In the genomic region with DNA sequence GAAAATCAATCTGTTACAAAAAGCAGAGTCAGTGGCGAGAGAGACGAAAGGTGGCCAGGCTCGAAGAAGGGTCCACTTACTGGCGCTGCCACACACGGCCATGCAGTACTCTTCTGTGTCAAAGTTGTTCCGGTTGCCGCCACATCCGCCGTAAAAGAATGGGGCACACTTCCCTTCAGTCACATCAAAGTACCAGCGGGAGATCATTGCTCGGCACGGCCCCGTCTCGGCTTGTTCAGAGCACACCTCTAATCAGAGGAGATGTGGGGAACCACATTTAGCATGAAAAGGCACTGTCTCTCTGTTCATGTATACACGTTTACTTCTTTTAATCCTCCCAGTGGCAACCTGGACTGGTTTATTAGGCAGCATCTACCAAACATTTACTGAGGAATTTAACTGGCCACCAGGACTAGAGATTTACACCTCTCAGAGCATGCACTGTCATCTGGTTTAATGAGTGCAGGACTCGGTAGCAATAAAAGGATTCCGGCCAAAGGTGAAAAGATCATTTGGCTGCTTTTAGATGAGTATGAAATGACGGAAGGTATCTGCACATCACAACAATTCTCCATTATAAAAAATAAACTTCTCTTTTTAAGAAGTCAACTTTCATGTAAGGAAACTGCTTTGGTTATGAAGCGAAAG, we compare ENCODE assay signal across 12 cellular contexts.
DNase-seq lines count a peak whose midpoint lies in the region; ATAC-seq and TF ChIP-seq lines count a peak whose summit lies in the region.
"Had no signal": no experiment of that assay in that cellular context is flagged by ENCODE, and none has a peak within 500 bp of the region (broad histone marks: within the 10 kb centered on the region; RNA-seq: fewer than 3 reads in every experiment).

No MANE protein-coding gene starts in this region.

- peak; percentile 67 for ATAC-seq in mucosa of descending colon
- ATAC-seq in upper lobe of right lung, result peak; percentile 35
- ATAC-seq: A549 had no signal

- no peaks in the 10 kb centered on the region for H3K27me3 ChIP-seq in upper lobe of right lung
- H3K27me3 ChIP-seq in MM.1S (replicated peaks; ENCODE audit: insufficient read depth, low read length), result no peaks in the 10 kb centered on the region
- H3K27me3 ChIP-seq in SJCRH30, result no peaks in the 10 kb centered on the region
- H3K27me3 ChIP-seq: cardiac muscle cell had no signal

- no peak overlapping the region for H3K27ac ChIP-seq in upper lobe of right lung
- H3K27ac ChIP-seq in MM.1S (ENCODE audit: low read length), result no peak overlapping the region
- H3K27ac ChIP-seq in SJCRH30, result no peak overlapping the region
- H3K27ac ChIP-seq: A549, cardiac muscle cell, thoracic aorta, VCaP had no signal

- no peak overlapping the region for H3K4me3 Mint-ChIP-seq in activated naive CD4-positive, alpha-beta T cell treated with anti-CD3 and anti-CD28 coated beads, Interleukin-2, amount 10 ng/mL, durations not matched to agents 7 days and 5 days

- no peaks in the 10 kb centered on the region for H3F3A ChIP-seq in MM.1S (ENCODE audit: insufficient read depth, low read length)

- peak; percentile 26 for DNase-seq in activated gamma-delta T cell treated with Interleukin-2 at 50 U/mL for 16 hours
- no peak for DNase-seq in activated gamma-delta T cell (lab: John Stamatoyannopoulos, UW)
- DNase-seq in activated naive CD4-positive, alpha-beta T cell treated with anti-CD3 and anti-CD28 coated beads, Interleukin-2, amount 10 ng/mL, durations not matched to agents 7 days and 5 days, result peak; percentile 58
- peak; percentile 54 to 72 (median 65) for DNase-seq in mucosa of descending colon
- no peak for DNase-seq in upper lobe of right lung
- no peak for DNase-seq in MM.1S
- DNase-seq in DMS79 (lab: John Stamatoyannopoulos, UW), result no peak
- DNase-seq in SJCRH30, result no peak

- H3K9me2 ChIP-seq in MM.1S (replicated peaks; ENCODE audit: insufficient read depth, low read length), result no peaks in the 10 kb centered on the region

- H3K4me3 ChIP-seq in mucosa of descending colon (no peak overlapping the region), upper lobe of right lung (no peak overlapping the region), MM.1S (ENCODE audit: low read length) (no peak overlapping the region), SJCRH30 (no peak overlapping the region)
- H3K4me3 ChIP-seq: A549, cardiac muscle cell, thoracic aorta had no signal

- no peaks in the 10 kb centered on the region for H3K36me3 Mint-ChIP-seq in activated naive CD4-positive, alpha-beta T cell treated with anti-CD3 and anti-CD28 coated beads, Interleukin-2, amount 10 ng/mL, durations not matched to agents 7 days and 5 days

- TF ChIP-seq CTCF in mucosa of descending colon (IDR thresholded peaks at IDR 0.05) (no peak), upper lobe of right lung (IDR thresholded peaks at IDR 0.05) (no peak), MM.1S (IDR thresholded peaks at IDR 0.05; ENCODE audit: low read length) (no peak)

- no peak overlapping the region for H3K9ac ChIP-seq in MM.1S (ENCODE audit: low read length)

- H3K4me1 ChIP-seq in mucosa of descending colon (ENCODE audit: low read depth), result peaks cover 10% of the 10 kb centered on the region
- no peaks in the 10 kb centered on the region for H3K4me1 ChIP-seq in upper lobe of right lung
- peaks cover 1% of the 10 kb centered on the region for H3K4me1 ChIP-seq in MM.1S (ENCODE audit: low read length)
- H3K4me1 ChIP-seq in SJCRH30, result peaks cover 23% of the 10 kb centered on the region
- H3K4me1 ChIP-seq: A549 had no signal

- H3K79me2 ChIP-seq in MM.1S (ENCODE audit: low read length), result no peaks in the 10 kb centered on the region

- H3K4me1 Mint-ChIP-seq in activated naive CD4-positive, alpha-beta T cell treated with anti-CD3 and anti-CD28 coated beads, Interleukin-2, amount 10 ng/mL, durations not matched to agents 7 days and 5 days, result peaks cover 14% of the 10 kb centered on the region

- no peak overlapping the region for H3K4me2 ChIP-seq in MM.1S (ENCODE audit: low read depth, low read length)
- H3K4me2 ChIP-seq: A549 had no signal

- no peaks in the 10 kb centered on the region for H3K9me3 ChIP-seq in mucosa of descending colon
- no peaks in the 10 kb centered on the region for H3K9me3 ChIP-seq in upper lobe of right lung
- no peaks in the 10 kb centered on the region for H3K9me3 ChIP-seq in MM.1S (replicated peaks; ENCODE audit: insufficient read depth, low read length)
- H3K9me3 ChIP-seq in SJCRH30 (replicated peaks), result no peaks in the 10 kb centered on the region
- H3K9me3 ChIP-seq: A549, thoracic aorta had no signal

- peak overlapping the region; percentile 12 for H3K27ac Mint-ChIP-seq in activated naive CD4-positive, alpha-beta T cell treated with anti-CD3 and anti-CD28 coated beads, Interleukin-2, amount 10 ng/mL, durations not matched to agents 7 days and 5 days

- no peaks in the 10 kb centered on the region for H3K9me3 Mint-ChIP-seq in activated naive CD4-positive, alpha-beta T cell treated with anti-CD3 and anti-CD28 coated beads, Interleukin-2, amount 10 ng/mL, durations not matched to agents 7 days and 5 days

- intact Hi-C loops in mucosa of descending colon (cut with DNase I, micrococcal nuclease) (no loop called here), upper lobe of right lung (cut with DNase I) (no loop called here)

- CTCF ChIA-PET in activated naive CD4-positive, alpha-beta T cell treated with anti-CD3 and anti-CD28 coated beads, Interleukin-2, amount 10 ng/mL, durations not matched to agents 7 days and 5 days (lab: Charles Lee), result no interaction called here

- no peaks in the 10 kb centered on the region for H3K27me3 Mint-ChIP-seq in activated naive CD4-positive, alpha-beta T cell treated with anti-CD3 and anti-CD28 coated beads, Interleukin-2, amount 10 ng/mL, durations not matched to agents 7 days and 5 days

- H2AFZ ChIP-seq in MM.1S (ENCODE audit: low read length), result no peak overlapping the region

- no peaks in the 10 kb centered on the region for H4K20me1 ChIP-seq in MM.1S (ENCODE audit: insufficient read depth, low read length)

- H3K36me3 ChIP-seq in mucosa of descending colon (ENCODE audit: low read depth) (no peaks in the 10 kb centered on the region), upper lobe of right lung (peaks cover 22% of the 10 kb centered on the region), MM.1S (replicated peaks; ENCODE audit: insufficient read depth, low read length) (no peaks in the 10 kb centered on the region), SJCRH30 (peaks cover 45% of the 10 kb centered on the region)

Comparison
In these comparisons a context has a peak if more than half of its experiments do, and no peak if none do; other contexts are left out.
1. DNase-seq: peak in activated gamma-delta T cell treated with Interleukin-2 at 50 U/mL for 16 hours (single experiment), activated naive CD4-positive, alpha-beta T cell treated with anti-CD3 and anti-CD28 coated beads, Interleukin-2, amount 10 ng/mL, durations not matched to agents 7 days and 5 days (single experiment) and mucosa of descending colon (3 of 3); none in activated gamma-delta T cell (single experiment), upper lobe of right lung (single experiment), MM.1S (single experiment), DMS79 (single experiment) and SJCRH30 (0 of 2).